In the genomic region with DNA sequence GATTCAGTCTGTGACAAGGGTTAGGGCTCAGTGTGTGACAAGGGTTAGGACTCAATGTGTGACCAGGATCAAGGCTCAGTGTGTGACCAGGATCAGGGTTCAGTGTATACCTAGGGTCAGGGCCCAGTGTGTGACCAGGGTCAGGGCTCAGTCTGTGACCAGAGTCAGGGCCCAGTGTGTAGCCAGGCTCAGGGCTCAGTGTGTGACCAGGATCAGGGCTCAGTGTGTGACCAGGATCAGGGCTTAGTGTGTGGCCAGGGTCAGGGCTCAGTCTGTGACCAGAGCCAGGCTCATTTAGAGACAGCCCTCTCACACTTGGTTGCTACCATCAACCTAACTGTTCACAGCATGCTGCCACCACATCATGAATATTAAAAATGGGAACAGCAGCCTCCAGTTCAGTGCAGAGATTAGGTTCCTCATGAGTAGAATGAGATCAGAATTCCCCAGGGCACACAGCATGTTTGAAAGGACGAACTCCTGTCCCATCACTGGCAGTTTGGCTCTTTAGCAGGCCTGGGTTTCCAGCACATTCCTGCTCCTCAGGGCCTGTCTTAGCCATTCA, we compare ENCODE assay signal across 10 cellular contexts. TPM values are rescaled to one million over a fixed set of nuclear protein-coding genes. Genes with fewer than 3 reads are reported as not detected.
DNase-seq lines count a peak whose midpoint lies in the region; ATAC-seq and TF ChIP-seq lines count a peak whose summit lies in the region.
"Had no signal": no experiment of that assay in that cellular context is flagged by ENCODE, and none has a peak within 500 bp of the region (broad histone marks: within the 10 kb centered on the region; RNA-seq: fewer than 3 reads in every experiment).

No MANE protein-coding gene starts in this region.

- DNase-seq in T-helper 1 cell = no peak
- DNase-seq in tibial nerve (ENCODE audit: low spot score in 2 of 2) = no peak
- no peak for DNase-seq in COLO668 (lab: John Stamatoyannopoulos, UW; ENCODE audit: unreplicated experiment)
- no peak for DNase-seq in NK-92 (lab: John Stamatoyannopoulos, UW; ENCODE audit: unreplicated experiment)

- TF ChIP-seq POLR2A in tibial nerve (IDR thresholded peaks at IDR 0.05) = no peak

- WGBS in tibial nerve, 2 donors = 18 to 19% methylated on average over 1 of the region's 1 CpG

- peaks cover 30% of the 10 kb centered on the region for H3K36me3 ChIP-seq in muscle layer of colon (ENCODE audit: insufficient read depth, low read length)
- peaks cover 0 to 13% (median 0%) of the 10 kb centered on the region in 3 donors for H3K36me3 ChIP-seq in tibial nerve

- H3K9ac ChIP-seq in muscle layer of colon (ENCODE audit: low read length) = peak overlapping the region; percentile 24

- H3K9me3 Mint-ChIP-seq in T-helper 1 cell treated with Interleukin-12 subunit alpha and Interleukin-12 subunit beta and Interleukin-4 antibody, amounts not matched to agents 30 μg/mL and 1 μg/mL, for 36 hours = no peaks in the 10 kb centered on the region
- peaks cover 0 to 2% (median 0%) of the 10 kb centered on the region in 5 experiments for H3K9me3 Mint-ChIP-seq in brain

- ATAC-seq in HG02885 (IDR thresholded peaks at IDR 0.05; ENCODE audit: poor library complexity, unreplicated experiment) = no peak

- H3K4me3 ChIP-seq in muscle layer of colon (ENCODE audit: low read depth in 1 of 2, low read length in 2 of 2) (no peak overlapping the region), tibial nerve (no peak overlapping the region)
- H3K4me3 ChIP-seq: A549 had no signal

- H3K4me1 Mint-ChIP-seq in T-helper 1 cell treated with Interleukin-12 subunit alpha and Interleukin-12 subunit beta and Interleukin-4 antibody, amounts not matched to agents 30 μg/mL and 1 μg/mL, for 36 hours (ENCODE audit: low read depth) = peaks cover 5% of the 10 kb centered on the region
- peaks cover 43% of the 10 kb centered on the region for H3K4me1 Mint-ChIP-seq in brain

- H3K27me3 ChIP-seq in muscle layer of colon (ENCODE audit: control insufficient read depth in 1 of 2, insufficient read depth in 2 of 2, low read length in 2 of 2) (no peaks in the 10 kb centered on the region), tibial nerve (no peaks in the 10 kb centered on the region)

- no peak overlapping the region for H3K4me3 Mint-ChIP-seq in T-helper 1 cell treated with Interleukin-12 subunit alpha and Interleukin-12 subunit beta and Interleukin-4 antibody, amounts not matched to agents 30 μg/mL and 1 μg/mL, for 36 hours
- H3K4me3 Mint-ChIP-seq in brain = peak overlapping the region in 1 of 5 experiments; percentile 41
- H3K4me3 Mint-ChIP-seq: activated naive CD8-positive, alpha-beta T cell had no signal

- peak overlapping the region; percentile 34 for H3K27ac Mint-ChIP-seq in T-helper 1 cell treated with Interleukin-12 subunit alpha and Interleukin-12 subunit beta and Interleukin-4 antibody, amounts not matched to agents 30 μg/mL and 1 μg/mL, for 36 hours
- peak overlapping the region; percentile 94 to 98 (median 97) for H3K27ac Mint-ChIP-seq in brain

- TF ChIP-seq EP300 in tibial nerve (IDR thresholded peaks at IDR 0.05) = no peak

- H3K4me1 ChIP-seq in muscle layer of colon (ENCODE audit: insufficient read depth, low read length) (peaks cover 32% of the 10 kb centered on the region), tibial nerve (peaks cover 0 to 44% (median 23%) of the 10 kb centered on the region in 4 donors)
- H3K4me1 ChIP-seq: A549 had no signal

- H3K27ac ChIP-seq in muscle layer of colon (ENCODE audit: low read depth, low read length) (peak overlapping the region; percentile 80), tibial nerve (peak overlapping the region; percentile 81 to 99 (median 89))

- H3K9me3 ChIP-seq in muscle layer of colon (ENCODE audit: low read length) (no peaks in the 10 kb centered on the region), tibial nerve (no peaks in the 10 kb centered on the region)
- H3K9me3 ChIP-seq: A549 had no signal

- no peaks in the 10 kb centered on the region for H3K27me3 Mint-ChIP-seq in T-helper 1 cell treated with Interleukin-12 subunit alpha and Interleukin-12 subunit beta and Interleukin-4 antibody, amounts not matched to agents 30 μg/mL and 1 μg/mL, for 36 hours (ENCODE audit: low read depth)
- H3K27me3 Mint-ChIP-seq in brain = no peaks in the 10 kb centered on the region
- H3K27me3 Mint-ChIP-seq: activated naive CD8-positive, alpha-beta T cell had no signal

- no peaks in the 10 kb centered on the region for H3K36me3 Mint-ChIP-seq in T-helper 1 cell treated with Interleukin-12 subunit alpha and Interleukin-12 subunit beta and Interleukin-4 antibody, amounts not matched to agents 30 μg/mL and 1 μg/mL, for 36 hours (ENCODE audit: low read depth)
- H3K36me3 Mint-ChIP-seq in brain = no peaks in the 10 kb centered on the region
- H3K36me3 Mint-ChIP-seq: activated naive CD8-positive, alpha-beta T cell had no signal

- TF ChIP-seq CTCF in brain (conservative IDR thresholded peaks at IDR 0.05) = no peak
- TF ChIP-seq CTCF in tibial nerve (IDR thresholded peaks at IDR 0.05) = no peak

RNA-seq across cellular contexts. Expression of gene LOXL1, which starts 24.3 kb away (rescaled TPM):
- polyA plus RNA-seq in brain (ENCODE audit: insufficient read depth, low read depth, low replicate concordance) = 6.0 TPM
- 10 to 100 TPM; 21.6 to 29.1 (median 24.4) TPM for total RNA-seq in tibial nerve

RNA-seq across cellular contexts. Expression of gene STOML1, which starts 41.5 kb away (rescaled TPM):
- polyA plus RNA-seq in brain (ENCODE audit: insufficient read depth, low read depth, low replicate concordance) = 40.5 TPM
- 10 to 100 TPM; 16.6 to 29.1 (median 21.5) TPM for total RNA-seq in tibial nerve

RNA-seq across cellular contexts. Expression of gene PML, which starts 44.0 kb away (rescaled TPM):
- 37.7 TPM for polyA plus RNA-seq in brain (ENCODE audit: insufficient read depth, low read depth, low replicate concordance)
- 100 to 1,000 TPM in 2 of 4 donors, 10 to 100 TPM in 2; 69.3 to 159 (median 89.4) TPM for total RNA-seq in tibial nerve
